In the genomic region with DNA sequence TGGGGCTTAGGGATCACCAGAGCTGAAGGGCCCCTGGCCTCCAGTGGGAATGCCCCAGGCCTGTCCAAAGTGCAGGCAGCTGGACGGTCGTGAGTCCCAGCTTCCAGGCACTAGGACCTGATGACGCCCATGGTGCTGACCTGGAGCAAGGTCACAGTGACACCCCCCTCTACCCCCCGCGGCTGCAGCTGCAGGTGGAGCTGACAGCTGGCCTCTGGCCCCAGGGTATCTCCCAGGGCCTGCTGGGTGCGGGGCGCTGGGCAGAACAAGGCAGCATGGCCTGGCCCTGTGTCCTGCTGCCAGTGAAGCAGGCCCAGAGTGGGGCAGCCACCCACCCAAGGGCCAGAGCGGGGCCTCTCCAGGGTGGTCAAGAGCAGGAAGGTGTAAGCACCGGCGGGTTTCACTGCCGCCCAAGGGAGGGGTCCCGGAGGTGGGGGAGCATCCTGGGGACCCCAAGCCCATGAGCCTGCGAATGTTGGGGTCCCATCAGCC, we compare ENCODE assay signal across 1 cellular context.
TF ChIP-seq lines count a peak whose summit lies in the region.

No MANE protein-coding gene starts in this region.

TF ChIP-seq in H1, 55 proteins besides CTCF, POLR2A, EP300 and RAD21:
- no peak for TF ChIP-seq SP2 (IDR thresholded peaks at IDR 0.05; ENCODE audit: low read length)
- no peak for TF ChIP-seq RFX5 (IDR thresholded peaks at IDR 0.05; ENCODE audit: borderline replicate concordance, low read depth, low read length)
- no peak for TF ChIP-seq JUND (IDR thresholded peaks at IDR 0.05; ENCODE audit: low read length)
- no peak for TF ChIP-seq SIN3A (conservative IDR thresholded peaks at IDR 0.05 in 1 of 2, IDR thresholded peaks at IDR 0.05 in 1 of 2; ENCODE audit: low read depth in 1 of 2, low read length in 2 of 2)
- no peak for TF ChIP-seq EGR1 (IDR thresholded peaks at IDR 0.05; ENCODE audit: borderline replicate concordance, low read depth, low read length)
- no peak for TF ChIP-seq TEAD4 (IDR thresholded peaks at IDR 0.05; ENCODE audit: low read depth, low read length)
- TF ChIP-seq BCL11A (IDR thresholded peaks at IDR 0.05; ENCODE audit: low read depth in 2 of 2, low read length in 2 of 2), result no peak
- no peak for TF ChIP-seq FOSL1 (IDR thresholded peaks at IDR 0.05; ENCODE audit: insufficient read depth, low read depth, low read length)
